1 cellular context compared by ENCODE assay signal in the genomic region with DNA sequence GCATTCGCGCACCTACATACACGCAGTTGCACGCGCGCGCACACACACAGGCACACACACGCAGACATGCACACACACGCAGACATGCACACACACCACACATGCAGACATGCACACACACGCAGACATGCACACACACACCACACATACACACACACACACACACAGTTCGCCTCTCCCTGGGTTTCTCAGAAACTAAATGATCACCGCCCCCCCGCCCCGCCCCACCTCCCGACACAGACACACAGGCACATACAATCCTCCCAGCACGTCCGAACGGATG.
TF ChIP-seq lines count a peak whose summit lies in the region.

No MANE protein-coding gene starts in this region.

TF ChIP-seq in GM12878, 131 proteins besides CTCF, POLR2A, EP300 and RAD21 (continued from another document):
- TF ChIP-seq ZNF687 (IDR thresholded peaks at IDR 0.05) = no peak
- no peak for TF ChIP-seq RB1 (IDR thresholded peaks at IDR 0.05; ENCODE audit: borderline replicate concordance)
